1 cellular context compared by ENCODE assay signal in genomic region chr10:28593811-28594210, GRCh38.
TF ChIP-seq lines count a peak whose summit lies in the region.

No MANE protein-coding gene starts in this region.

TF ChIP-seq in WTC11, 78 proteins besides CTCF, POLR2A, EP300 and RAD21 (continued from another document):
- TF ChIP-seq IRF2 (CRISPR knock-in tag; IDR thresholded peaks at IDR 0.05; ENCODE audit: borderline replicate concordance, low read depth) (no peak), MXD4 (CRISPR knock-in tag; IDR thresholded peaks at IDR 0.05; ENCODE audit: borderline replicate concordance) (no peak)
